1 cellular context compared by ENCODE assay signal in genomic region chr15:57500256-57500655, GRCh38.
TF ChIP-seq lines count a peak whose summit lies in the region.

No MANE protein-coding gene starts in this region.

TF ChIP-seq in GM23338, 12 proteins besides CTCF, POLR2A, EP300 and RAD21 (continued from another document):
- TF ChIP-seq ZNF331 (CRISPR knock-in tag; IDR thresholded peaks at IDR 0.05; ENCODE audit: low read depth), result no peak
- TF ChIP-seq ZNF462 (CRISPR knock-in tag; IDR thresholded peaks at IDR 0.05), result no peak
- no peak for TF ChIP-seq EZH2phosphoT487 (IDR thresholded peaks at IDR 0.05; ENCODE audit: unreplicated experiment)
- TF ChIP-seq POLR2AphosphoS5 (IDR thresholded peaks at IDR 0.05; ENCODE audit: low read depth), result no peak
- no peak for TF ChIP-seq EZH2 (IDR thresholded peaks at IDR 0.05; ENCODE audit: low read depth, unreplicated experiment)
- TF ChIP-seq ETS1 (IDR thresholded peaks at IDR 0.05), result no peak
- no peak for TF ChIP-seq CREB1 (CRISPR knock-in tag; IDR thresholded peaks at IDR 0.05; ENCODE audit: low read depth)
- no peak for TF ChIP-seq STAT1 (IDR thresholded peaks at IDR 0.05; ENCODE audit: unreplicated experiment)
- TF ChIP-seq ZNF114 (CRISPR knock-in tag; IDR thresholded peaks at IDR 0.05), result no peak
